ENCODE assay signal across 8 cellular contexts in genomic region chr12:10212623-10213131, GRCh38. TPM values are rescaled to one million over a fixed set of nuclear protein-coding genes. Genes with fewer than 3 reads are reported as not detected.
DNase-seq lines count a peak whose midpoint lies in the region; ATAC-seq and TF ChIP-seq lines count a peak whose summit lies in the region.

GABARAPL1 (plus strand) TSS chr12:10212877; CDS start chr12:10213130, 253 bp downstream.

- no peaks in the 10 kb centered on the region for H3K9me3 Mint-ChIP-seq in activated naive CD8-positive, alpha-beta T cell treated with anti-CD3 and anti-CD28 coated beads, Interleukin-2, amount 10 ng/mL, durations not matched to agents 7 days and 5 days
- no peaks in the 10 kb centered on the region for H3K9me3 Mint-ChIP-seq in osteocyte (ENCODE audit: unreplicated experiment)

- peak within 1 kb of the TSS; percentile 95 for H3K4me3 Mint-ChIP-seq in activated naive CD8-positive, alpha-beta T cell treated with anti-CD3 and anti-CD28 coated beads, Interleukin-2, amount 10 ng/mL, durations not matched to agents 7 days and 5 days
- H3K4me3 Mint-ChIP-seq in osteocyte (ENCODE audit: unreplicated experiment): peak within 1 kb of the TSS; percentile 89

- H3K27ac ChIP-seq in temporal lobe (ENCODE audit: low read depth, low read length): peak within 1 kb of the TSS; percentile 98

- TF ChIP-seq CTCF in osteocyte (IDR thresholded peaks at IDR 0.05): no peak

- intact Hi-C loops in Right ventricle myocardium inferior (cut with DNase I): loop anchor here (5.0 to 10.0 kb wide), 4 partner anchors 58 to 960 kb away; partner anchors contain the start of genes SMIM10L1 and YBX3

- POLR2A ChIA-PET in activated naive CD8-positive, alpha-beta T cell treated with anti-CD3 and anti-CD28 coated beads, Interleukin-2, amount 10 ng/mL, durations not matched to agents 7 days and 5 days (lab: Charles Lee): interaction anchor here (0.6 to 1.8 kb wide), 4 partner anchors 10 to 180 kb away, joined by 3 to 8 read pairs (median 6); no protein-coding TSS in a partner anchor

- H3K4me3 ChIP-seq in Jurkat, Clone E6-1 (ENCODE audit: low read length): peak within 1 kb of the TSS; percentile 68

- ATAC-seq in GM21360 (IDR thresholded peaks at IDR 0.05; ENCODE audit: unreplicated experiment): peak; percentile 58
- peak; percentile 76 for ATAC-seq in SK-N-SH treated with all-trans-retinoic acid at 6 μM for 48 hours
- ATAC-seq in activated naive CD8-positive, alpha-beta T cell treated with anti-CD3 and anti-CD28 coated beads, Interleukin-2, amount 10 ng/mL, durations not matched to agents 7 days and 5 days (ENCODE audit: low read depth): peak; percentile 66
- ATAC-seq in Right ventricle myocardium inferior: peak; percentile 89

- H3K36me3 Mint-ChIP-seq in activated naive CD8-positive, alpha-beta T cell treated with anti-CD3 and anti-CD28 coated beads, Interleukin-2, amount 10 ng/mL, durations not matched to agents 7 days and 5 days: no peaks in the 10 kb centered on the region
- peaks cover 3% of the 10 kb centered on the region for H3K36me3 Mint-ChIP-seq in osteocyte (ENCODE audit: unreplicated experiment)

- peaks cover 5% of the 10 kb centered on the region for H3K27me3 Mint-ChIP-seq in activated naive CD8-positive, alpha-beta T cell treated with anti-CD3 and anti-CD28 coated beads, Interleukin-2, amount 10 ng/mL, durations not matched to agents 7 days and 5 days
- no peaks in the 10 kb centered on the region for H3K27me3 Mint-ChIP-seq in osteocyte (ENCODE audit: unreplicated experiment)

- peaks cover 25% of the 10 kb centered on the region for H3K4me1 Mint-ChIP-seq in activated naive CD8-positive, alpha-beta T cell treated with anti-CD3 and anti-CD28 coated beads, Interleukin-2, amount 10 ng/mL, durations not matched to agents 7 days and 5 days
- H3K4me1 Mint-ChIP-seq in osteocyte (ENCODE audit: unreplicated experiment): peaks cover 20% of the 10 kb centered on the region

- peak within 1 kb of the TSS; percentile 97 for H3K27ac Mint-ChIP-seq in activated naive CD8-positive, alpha-beta T cell treated with anti-CD3 and anti-CD28 coated beads, Interleukin-2, amount 10 ng/mL, durations not matched to agents 7 days and 5 days
- H3K27ac Mint-ChIP-seq in osteocyte (ENCODE audit: unreplicated experiment): peak within 1 kb of the TSS; percentile 99

- DNase-seq in CD1c-positive myeloid dendritic cell (ENCODE audit: extremely low spot score) (peak; percentile 91), Right ventricle myocardium inferior (ENCODE audit: missing footprints) (peak; percentile 94), osteocyte (ENCODE audit: extremely low spot score, unreplicated experiment) (peak; percentile 92)
- DNase-seq in Jurkat, Clone E6-1 (ENCODE audit: low read depth, low spot score): peak; percentile 42
- DNase-seq in activated naive CD8-positive, alpha-beta T cell treated with anti-CD3 and anti-CD28 coated beads, Interleukin-2, amount 10 ng/mL, durations not matched to agents 7 days and 5 days: peak; percentile 85

TF ChIP-seq in SK-N-SH treated with all-trans-retinoic acid at 6 μM for 48 hours, 23 proteins besides CTCF, POLR2A, EP300 and RAD21:
- TF ChIP-seq POU6F1 (CRISPR knock-in tag; IDR thresholded peaks at IDR 0.05; ENCODE audit: borderline replicate concordance, low read depth) (no peak), ZNF8 (CRISPR knock-in tag; IDR thresholded peaks at IDR 0.05) (no peak), PATZ1 (CRISPR knock-in tag; IDR thresholded peaks at IDR 0.05; ENCODE audit: borderline replicate concordance) (no peak), SNAI2 (CRISPR knock-in tag; IDR thresholded peaks at IDR 0.05) (no peak), ZNF565 (CRISPR knock-in tag; conservative IDR thresholded peaks at IDR 0.05; ENCODE audit: low read depth) (no peak), BACH2 (CRISPR knock-in tag; IDR thresholded peaks at IDR 0.05; ENCODE audit: borderline replicate concordance) (no peak)
- TF ChIP-seq, protein P1, sequence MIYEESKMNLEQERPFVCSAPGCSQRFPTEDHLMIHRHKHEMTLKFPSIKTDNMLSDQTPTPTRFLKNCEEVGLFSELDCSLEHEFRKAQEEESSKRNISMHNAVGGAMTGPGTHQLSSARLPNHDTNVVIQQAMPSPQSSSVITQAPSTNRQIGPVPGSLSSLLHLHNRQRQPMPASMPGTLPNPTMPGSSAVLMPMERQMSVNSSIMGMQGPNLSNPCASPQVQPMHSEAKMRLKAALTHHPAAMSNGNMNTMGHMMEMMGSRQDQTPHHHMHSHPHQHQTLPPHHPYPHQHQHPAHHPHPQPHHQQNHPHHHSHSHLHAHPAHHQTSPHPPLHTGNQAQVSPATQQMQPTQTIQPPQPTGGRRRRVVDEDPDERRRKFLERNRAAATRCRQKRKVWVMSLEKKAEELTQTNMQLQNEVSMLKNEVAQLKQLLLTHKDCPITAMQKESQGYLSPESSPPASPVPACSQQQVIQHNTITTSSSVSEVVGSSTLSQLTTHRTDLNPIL (CRISPR knock-in tag; IDR thresholded peaks at IDR 0.05; ENCODE audit: low read depth): no peak
- TF ChIP-seq, protein P2, sequence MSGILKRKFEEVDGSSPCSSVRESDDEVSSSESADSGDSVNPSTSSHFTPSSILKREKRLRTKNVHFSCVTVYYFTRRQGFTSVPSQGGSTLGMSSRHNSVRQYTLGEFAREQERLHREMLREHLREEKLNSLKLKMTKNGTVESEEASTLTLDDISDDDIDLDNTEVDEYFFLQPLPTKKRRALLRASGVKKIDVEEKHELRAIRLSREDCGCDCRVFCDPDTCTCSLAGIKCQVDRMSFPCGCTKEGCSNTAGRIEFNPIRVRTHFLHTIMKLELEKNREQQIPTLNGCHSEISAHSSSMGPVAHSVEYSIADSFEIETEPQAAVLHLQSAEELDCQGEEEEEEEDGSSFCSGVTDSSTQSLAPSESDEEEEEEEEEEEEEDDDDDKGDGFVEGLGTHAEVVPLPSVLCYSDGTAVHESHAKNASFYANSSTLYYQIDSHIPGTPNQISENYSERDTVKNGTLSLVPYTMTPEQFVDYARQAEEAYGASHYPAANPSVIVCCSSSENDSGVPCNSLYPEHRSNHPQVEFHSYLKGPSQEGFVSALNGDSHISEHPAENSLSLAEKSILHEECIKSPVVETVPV (CRISPR knock-in tag; IDR thresholded peaks at IDR 0.05): no peak

RNA-seq across cellular contexts. Expression of gene GABARAPL1, which starts in this region (rescaled TPM):
- polyA plus RNA-seq in Jurkat, Clone E6-1 (2012; ENCODE audit: insufficient read depth, insufficient read length): 12.3 TPM
- total RNA-seq in activated naive CD8-positive, alpha-beta T cell treated with anti-CD3 and anti-CD28 coated beads, Interleukin-2, amount 10 ng/mL, durations not matched to agents 7 days and 5 days: 10 to 100 TPM; 50.9 to 56.2 TPM
- total RNA-seq in Right ventricle myocardium inferior (282 TPM), osteocyte (72.3 and 74.7 TPM in 2 replicates), temporal lobe (47.5 TPM)

Comparison
In these comparisons a context has a peak if more than half of its experiments do, and no peak if none do; other contexts are left out.
1. Peak in every context shown above with its lines: DNase-seq, ATAC-seq, H3K4me3 ChIP-seq and H3K27ac ChIP-seq.
2. DNase-seq: peak in every context shown above with its lines; median percentile 94 in Right ventricle myocardium inferior; 92 in osteocyte; 91 in CD1c-positive myeloid dendritic cell; 85 in activated naive CD8-positive, alpha-beta T cell treated with anti-CD3 and anti-CD28 coated beads, Interleukin-2, amount 10 ng/mL, durations not matched to agents 7 days and 5 days; 42 in Jurkat, Clone E6-1.